1 cellular context compared by ENCODE assay signal in genomic region chr20:47334022-47334551, GRCh38.
TF ChIP-seq lines count a peak whose summit lies in the region.

No MANE protein-coding gene starts in this region.

TF ChIP-seq in HepG2, 621 proteins besides CTCF, POLR2A, EP300 and RAD21 (continued from another document and continues in another):
- no peak for TF ChIP-seq CCAR2 (optimal IDR thresholded peaks at IDR 0.05; ENCODE audit: low read depth, low read length)
- no peak for TF ChIP-seq ETV6 (CRISPR knock-in tag; conservative IDR thresholded peaks at IDR 0.05)
- peak; percentile 81 for TF ChIP-seq ELF1 (CRISPR knock-in tag; IDR thresholded peaks at IDR 0.05)
- TF ChIP-seq LCORL (IDR thresholded peaks at IDR 0.05), result no peak; the same call in 1 of the 2 replicates
- TF ChIP-seq LCORL (CRISPR knock-in tag; IDR thresholded peaks at IDR 0.05), result peak; percentile 78; the same call in 1 of the 2 replicates
- no peak for TF ChIP-seq MYNN (CRISPR knock-in tag; IDR thresholded peaks at IDR 0.05; ENCODE audit: low read depth)
- TF ChIP-seq FIP1L1 (IDR thresholded peaks at IDR 0.05; ENCODE audit: borderline replicate concordance, insufficient read depth, low read depth, low read length), result no peak
- TF ChIP-seq ZNF10 (CRISPR knock-in tag; IDR thresholded peaks at IDR 0.05; ENCODE audit: borderline replicate concordance, low read depth), result no peak
- TF ChIP-seq NR2F1 (CRISPR knock-in tag; IDR thresholded peaks at IDR 0.05), result peak; percentile 15 to 86; a peak in 3 of 4 replicates
- TF ChIP-seq ZFP91 (CRISPR knock-in tag; IDR thresholded peaks at IDR 0.05; ENCODE audit: borderline replicate concordance), result no peak
- TF ChIP-seq NFIB (CRISPR knock-in tag; IDR thresholded peaks at IDR 0.05; ENCODE audit: borderline replicate concordance), result no peak
- TF ChIP-seq HNRNPUL1 (IDR thresholded peaks at IDR 0.05; ENCODE audit: low read depth, low read length), result no peak
- TF ChIP-seq MTF1 (CRISPR knock-in tag; IDR thresholded peaks at IDR 0.05), result no peak
- TF ChIP-seq HDAC1 (CRISPR knock-in tag; IDR thresholded peaks at IDR 0.05), result peak; percentile 82
- peak; percentile 53 to 55; a peak in 3 of 4 replicates for TF ChIP-seq MAFK (conservative IDR thresholded peaks at IDR 0.05 in 1 of 2, IDR thresholded peaks at IDR 0.05 in 1 of 2; ENCODE audit: low read length in 2 of 2)
- no peak; the same call in 1 of the 2 replicates for TF ChIP-seq ZFX (CRISPR knock-in tag; IDR thresholded peaks at IDR 0.05; ENCODE audit: low read depth)
- no peak for TF ChIP-seq THAP9 (CRISPR knock-in tag; IDR thresholded peaks at IDR 0.05; ENCODE audit: borderline replicate concordance)
- no peak for TF ChIP-seq PCBP2 (optimal IDR thresholded peaks at IDR 0.05; ENCODE audit: low read depth, low read length, poor library complexity, severe bottlenecking)
- peak; percentile 85 for TF ChIP-seq PHF21A (CRISPR knock-in tag; IDR thresholded peaks at IDR 0.05)
- TF ChIP-seq ZNF598 (CRISPR knock-in tag; IDR thresholded peaks at IDR 0.05; ENCODE audit: borderline replicate concordance), result no peak
- peak; percentile 84 for TF ChIP-seq HNF4A (CRISPR knock-in tag; IDR thresholded peaks at IDR 0.05)
- TF ChIP-seq NR2F6 (IDR thresholded peaks at IDR 0.05), result peak; percentile 62
- peak; percentile 94 for TF ChIP-seq NR2F6 (CRISPR knock-in tag; IDR thresholded peaks at IDR 0.05)
- TF ChIP-seq, protein P1, sequence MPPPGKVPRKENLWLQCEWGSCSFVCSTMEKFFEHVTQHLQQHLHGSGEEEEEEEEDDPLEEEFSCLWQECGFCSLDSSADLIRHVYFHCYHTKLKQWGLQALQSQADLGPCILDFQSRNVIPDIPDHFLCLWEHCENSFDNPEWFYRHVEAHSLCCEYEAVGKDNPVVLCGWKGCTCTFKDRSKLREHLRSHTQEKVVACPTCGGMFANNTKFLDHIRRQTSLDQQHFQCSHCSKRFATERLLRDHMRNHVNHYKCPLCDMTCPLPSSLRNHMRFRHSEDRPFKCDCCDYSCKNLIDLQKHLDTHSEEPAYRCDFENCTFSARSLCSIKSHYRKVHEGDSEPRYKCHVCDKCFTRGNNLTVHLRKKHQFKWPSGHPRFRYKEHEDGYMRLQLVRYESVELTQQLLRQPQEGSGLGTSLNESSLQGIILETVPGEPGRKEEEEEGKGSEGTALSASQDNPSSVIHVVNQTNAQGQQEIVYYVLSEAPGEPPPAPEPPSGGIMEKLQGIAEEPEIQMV (CRISPR knock-in tag; IDR thresholded peaks at IDR 0.05; ENCODE audit: low read depth), result no peak
- TF ChIP-seq ZC3H13 (CRISPR knock-in tag; IDR thresholded peaks at IDR 0.05), result no peak
- TF ChIP-seq ZNF616 (CRISPR knock-in tag; IDR thresholded peaks at IDR 0.05; ENCODE audit: low read depth), result no peak
- no peak for TF ChIP-seq KLF11 (CRISPR knock-in tag; IDR thresholded peaks at IDR 0.05)
- TF ChIP-seq GPN1 (CRISPR knock-in tag; IDR thresholded peaks at IDR 0.05; ENCODE audit: borderline replicate concordance), result no peak
- peak; percentile 93 for TF ChIP-seq ZNF670 (CRISPR knock-in tag; IDR thresholded peaks at IDR 0.05; ENCODE audit: borderline replicate concordance)
- TF ChIP-seq CEBPB (IDR thresholded peaks at IDR 0.05; ENCODE audit: borderline replicate concordance, low read depth, low read length), result no peak
- TF ChIP-seq ZNF550 (CRISPR knock-in tag; IDR thresholded peaks at IDR 0.05; ENCODE audit: borderline replicate concordance), result no peak
- TF ChIP-seq ISL2 (CRISPR knock-in tag; IDR thresholded peaks at IDR 0.05), result peak; percentile 55; the same call in 1 of the 2 replicates
- TF ChIP-seq, protein P2, sequence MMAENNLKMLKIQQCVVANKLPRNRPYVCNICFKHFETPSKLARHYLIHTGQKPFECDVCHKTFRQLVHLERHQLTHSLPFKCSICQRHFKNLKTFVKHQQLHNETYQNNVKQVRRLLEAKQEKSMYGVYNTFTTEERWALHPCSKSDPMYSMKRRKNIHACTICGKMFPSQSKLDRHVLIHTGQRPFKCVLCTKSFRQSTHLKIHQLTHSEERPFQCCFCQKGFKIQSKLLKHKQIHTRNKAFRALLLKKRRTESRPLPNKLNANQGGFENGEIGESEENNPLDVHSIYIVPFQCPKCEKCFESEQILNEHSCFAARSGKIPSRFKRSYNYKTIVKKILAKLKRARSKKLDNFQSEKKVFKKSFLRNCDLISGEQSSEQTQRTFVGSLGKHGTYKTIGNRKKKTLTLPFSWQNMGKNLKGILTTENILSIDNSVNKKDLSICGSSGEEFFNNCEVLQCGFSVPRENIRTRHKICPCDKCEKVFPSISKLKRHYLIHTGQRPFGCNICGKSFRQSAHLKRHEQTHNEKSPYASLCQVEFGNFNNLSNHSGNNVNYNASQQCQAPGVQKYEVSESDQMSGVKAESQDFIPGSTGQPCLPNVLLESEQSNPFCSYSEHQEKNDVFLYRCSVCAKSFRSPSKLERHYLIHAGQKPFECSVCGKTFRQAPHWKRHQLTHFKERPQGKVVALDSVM (CRISPR knock-in tag; IDR thresholded peaks at IDR 0.05), result no peak
- TF ChIP-seq, protein P3, sequence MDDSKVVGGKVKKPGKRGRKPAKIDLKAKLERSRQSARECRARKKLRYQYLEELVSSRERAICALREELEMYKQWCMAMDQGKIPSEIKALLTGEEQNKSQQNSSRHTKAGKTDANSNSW (CRISPR knock-in tag; IDR thresholded peaks at IDR 0.05; ENCODE audit: borderline replicate concordance), result no peak
- TF ChIP-seq BCL3 (CRISPR knock-in tag; IDR thresholded peaks at IDR 0.05), result no peak
- TF ChIP-seq, protein P4, sequence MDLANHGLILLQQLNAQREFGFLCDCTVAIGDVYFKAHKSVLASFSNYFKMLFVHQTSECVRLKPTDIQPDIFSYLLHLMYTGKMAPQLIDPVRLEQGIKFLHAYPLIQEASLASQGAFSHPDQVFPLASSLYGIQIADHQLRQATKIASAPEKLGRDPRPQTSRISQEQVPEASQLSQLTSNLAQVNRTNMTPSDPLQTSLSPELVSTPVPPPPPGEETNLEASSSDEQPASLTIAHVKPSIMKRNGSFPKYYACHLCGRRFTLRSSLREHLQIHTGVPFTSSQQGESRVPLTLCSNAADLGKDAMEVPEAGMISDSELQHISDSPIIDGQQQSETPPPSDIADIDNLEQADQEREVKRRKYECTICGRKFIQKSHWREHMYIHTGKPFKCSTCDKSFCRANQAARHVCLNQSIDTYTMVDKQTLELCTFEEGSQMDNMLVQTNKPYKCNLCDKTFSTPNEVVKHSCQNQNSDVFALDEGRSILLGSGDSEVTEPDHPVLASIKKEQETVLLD (CRISPR knock-in tag; IDR thresholded peaks at IDR 0.05; ENCODE audit: low read depth), result peak; percentile 41; the same call in 1 of the 2 replicates
- TF ChIP-seq ZNF839 (CRISPR knock-in tag; IDR thresholded peaks at IDR 0.05; ENCODE audit: borderline replicate concordance), result no peak
- peak; percentile 39; the same call in 1 of the 2 replicates for TF ChIP-seq HHEX (CRISPR knock-in tag; IDR thresholded peaks at IDR 0.05)
- TF ChIP-seq ZNF562 (CRISPR knock-in tag; IDR thresholded peaks at IDR 0.05; ENCODE audit: borderline replicate concordance), result no peak
- TF ChIP-seq SRSF9 (IDR thresholded peaks at IDR 0.05; ENCODE audit: borderline replicate concordance, insufficient read depth, low read depth, low read length, poor library complexity, severe bottlenecking), result no peak
- no peak for TF ChIP-seq ZNF20 (CRISPR knock-in tag; IDR thresholded peaks at IDR 0.05)
- TF ChIP-seq, protein P5, sequence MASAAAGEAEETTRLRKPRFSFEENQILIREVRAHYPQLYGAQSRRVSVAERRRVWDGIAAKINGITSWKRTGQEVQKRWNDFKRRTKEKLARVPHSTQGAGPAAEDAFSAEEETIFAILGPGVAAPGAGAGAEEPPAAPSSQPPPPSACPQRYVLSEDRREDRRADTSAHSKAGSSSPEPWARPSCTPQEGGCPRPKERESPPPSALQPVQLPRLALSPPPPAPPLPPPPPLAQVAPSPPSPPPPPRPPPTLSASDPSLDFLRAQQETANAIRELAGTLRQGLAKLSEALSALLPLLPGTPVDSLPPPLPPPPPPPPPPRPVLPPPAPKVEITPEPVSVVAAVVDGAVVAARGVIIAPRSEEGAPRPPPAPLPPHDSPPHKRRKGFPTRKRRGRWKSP (CRISPR knock-in tag; IDR thresholded peaks at IDR 0.05), result no peak; the same call in 1 of the 2 replicates
- peak; percentile 66; the same call in 1 of the 2 replicates for TF ChIP-seq KDM4B (CRISPR knock-in tag; IDR thresholded peaks at IDR 0.05)
- no peak for TF ChIP-seq FOXC1 (CRISPR knock-in tag; IDR thresholded peaks at IDR 0.05; ENCODE audit: borderline replicate concordance)
- peak; percentile 64; the same call in 1 of the 2 replicates for TF ChIP-seq ZNF331 (CRISPR knock-in tag; IDR thresholded peaks at IDR 0.05)
- no peak for TF ChIP-seq ZNF761 (CRISPR knock-in tag; conservative IDR thresholded peaks at IDR 0.05)
- TF ChIP-seq GATAD2A (CRISPR knock-in tag; IDR thresholded peaks at IDR 0.05), result peak; percentile 93
- no peak for TF ChIP-seq HMGXB4 (CRISPR knock-in tag; IDR thresholded peaks at IDR 0.05; ENCODE audit: borderline replicate concordance in 1 of 2, low read depth in 1 of 2)
- TF ChIP-seq FOXJ3 (CRISPR knock-in tag; IDR thresholded peaks at IDR 0.05; ENCODE audit: borderline replicate concordance), result peak; percentile 42; the same call in 1 of the 2 replicates
- TF ChIP-seq ZNF75D (CRISPR knock-in tag; IDR thresholded peaks at IDR 0.05; ENCODE audit: borderline replicate concordance), result no peak
- TF ChIP-seq ZNF503 (CRISPR knock-in tag; IDR thresholded peaks at IDR 0.05), result peak; percentile 67; the same call in 1 of the 2 replicates
- no peak for TF ChIP-seq EED (CRISPR knock-in tag; IDR thresholded peaks at IDR 0.05)
- peak; percentile 85; the same call in 1 of the 2 replicates for TF ChIP-seq ZNF614 (CRISPR knock-in tag; IDR thresholded peaks at IDR 0.05; ENCODE audit: borderline replicate concordance)
- TF ChIP-seq HNRNPLL (IDR thresholded peaks at IDR 0.05; ENCODE audit: low read depth, low read length, poor library complexity, severe bottlenecking), result no peak
- peak; percentile 84 for TF ChIP-seq TCF7 (IDR thresholded peaks at IDR 0.05; ENCODE audit: low read depth)
- no peak; the same call in 1 of the 2 replicates for TF ChIP-seq ZSCAN21 (CRISPR knock-in tag; IDR thresholded peaks at IDR 0.05; ENCODE audit: borderline replicate concordance)
